8 cellular contexts compared by ENCODE assay signal in genomic region chr9:2015581-2016410, GRCh38. TPM values are rescaled to one million over a fixed set of nuclear protein-coding genes. Genes with fewer than 3 reads are reported as not detected.
DNase-seq lines count a peak whose midpoint lies in the region; ATAC-seq and TF ChIP-seq lines count a peak whose summit lies in the region.

No MANE protein-coding gene starts in this region.

- no peaks in the 10 kb centered on the region for H3K9me3 ChIP-seq in lower lobe of right lung

- DNase-seq in AG08396 (ENCODE audit: low spot score) (peak; percentile 39), NCI-H146 (lab: John Stamatoyannopoulos, UW) (peak; percentile 67), ecto neural progenitor cell (ENCODE audit: low spot score) (peak; percentile 69), lower lobe of right lung (peak; percentile 72)
- DNase-seq in activated CD4-positive, alpha-beta T cell treated with anti-CD3 and anti-CD28 coated beads, Interleukin-2, amount 50 U/mL, for 24 hours (ENCODE audit: low read depth in 1 of 2, low spot score in 1 of 2), result peak; percentile 29 to 36
- peak; percentile 41 to 49 for DNase-seq in stimulated activated CD4-positive, alpha-beta T cell treated with anti-CD3 and anti-CD28 coated beads, Interleukin-4, amount 100 ng/mL, for 48 hours (ENCODE audit: low read depth in 2 of 2)

- no peaks in the 10 kb centered on the region for H3K36me3 ChIP-seq in lower lobe of right lung

- no peaks in the 10 kb centered on the region for H3K27me3 ChIP-seq in lower lobe of right lung (ENCODE audit: low read depth)

- ATAC-seq in GM19452 (IDR thresholded peaks at IDR 0.05; ENCODE audit: unreplicated experiment) (peak; percentile 0), lower lobe of right lung (peak; percentile 21 to 44), HG02870 (IDR thresholded peaks at IDR 0.05; ENCODE audit: unreplicated experiment) (no peak)

- H3K27ac ChIP-seq in lower lobe of right lung, result peak overlapping the region; percentile 98

- intact Hi-C loops in lower lobe of right lung (cut with DNase I), result no loop called here

- no peak for TF ChIP-seq CTCF in lower lobe of right lung (IDR thresholded peaks at IDR 0.05)

- H3K4me1 ChIP-seq in lower lobe of right lung, result peaks cover 38% of the 10 kb centered on the region

- peak overlapping the region; percentile 93 for H3K4me3 ChIP-seq in lower lobe of right lung

RNA-seq across cellular contexts. Expression of gene SMARCA2, which starts 0.6 kb away (rescaled TPM):
- 147 TPM for total RNA-seq in lower lobe of right lung
